ENCODE assay signal across 10 cellular contexts in genomic region chr2:25617948-25618646, GRCh38. TPM values are rescaled to one million over a fixed set of nuclear protein-coding genes. Genes with fewer than 3 reads are reported as not detected.
A peak's percentile ranks its signal among the peaks of the same experiment; 100 is the strongest.
DNase-seq lines count a peak whose midpoint lies in the region; ATAC-seq and TF ChIP-seq lines count a peak whose summit lies in the region.
"Had no signal": no experiment of that assay in that cellular context is flagged by ENCODE, and none has a peak within 500 bp of the region (broad histone marks: within the 10 kb centered on the region; RNA-seq: fewer than 3 reads in every experiment).

No MANE protein-coding gene starts in this region.

- H3K27ac ChIP-seq in GM23248 (peak overlapping the region; percentile 65), right atrium auricular region (peak overlapping the region; percentile 35 to 39), smooth muscle cell (ENCODE audit: low read depth) (peak overlapping the region; percentile 38)
- H3K27ac ChIP-seq: KMS-11 had no signal

- H3K9ac ChIP-seq in GM23248 (peak overlapping the region; percentile 27; the same call in 1 of the 2 replicates), smooth muscle cell (ENCODE audit: low read depth) (no peak overlapping the region)
- H3K9ac ChIP-seq: KMS-11 had no signal

- H3K27me3 ChIP-seq in GM23248 (replicated peaks; ENCODE audit: insufficient read depth) (no peaks in the 10 kb centered on the region), right atrium auricular region (no peaks in the 10 kb centered on the region), smooth muscle cell (ENCODE audit: low read depth) (no peaks in the 10 kb centered on the region)

- peaks cover 7% of the 10 kb centered on the region; the same call in 1 of the 2 replicates for H4K20me1 ChIP-seq in GM23248 (ENCODE audit: insufficient read depth)
- no peaks in the 10 kb centered on the region for H4K20me1 ChIP-seq in smooth muscle cell (ENCODE audit: low read depth)

- no peaks in the 10 kb centered on the region for H3K9me3 Mint-ChIP-seq in activated T-cell treated with anti-CD3 and anti-CD28 coated beads, Interleukin-2, amount 50 U/mL, for 72 hours

- H3K27ac Mint-ChIP-seq in activated T-cell treated with anti-CD3 and anti-CD28 coated beads, Interleukin-2, amount 50 U/mL, for 72 hours = no peak overlapping the region

- H3K4me3 ChIP-seq in GM23248 = peak overlapping the region; percentile 36
- no peak overlapping the region for H3K4me3 ChIP-seq in right atrium auricular region
- H3K4me3 ChIP-seq in smooth muscle cell = no peak overlapping the region

- H3F3A ChIP-seq in GM23248 (ENCODE audit: insufficient read depth) (peaks cover 17% of the 10 kb centered on the region), smooth muscle cell (ENCODE audit: low read depth) (no peaks in the 10 kb centered on the region)

- H3K36me3 Mint-ChIP-seq in activated T-cell treated with anti-CD3 and anti-CD28 coated beads, Interleukin-2, amount 50 U/mL, for 72 hours (ENCODE audit: insufficient read depth in 2 of 2) = peaks cover 0 to 1% of the 10 kb centered on the region in 2 donors

- in situ Hi-C loops in GM23248 (cut with MboI) = no loop called here

- 74 to 81% methylated on average over 7 of the region's 7 CpGs for WGBS in GM23248 (ENCODE audit: low coverage in 1 of 2, low lambda C conversion rate in 2 of 2, missing lambda C conversion rate in 2 of 2), 2 experiments
- WGBS in smooth muscle cell (ENCODE audit: low lambda C conversion rate) = 83% methylated on average over 7 of the region's 7 CpGs

- H3K79me2 ChIP-seq in GM23248 (ENCODE audit: insufficient read depth) (no peaks in the 10 kb centered on the region), smooth muscle cell (ENCODE audit: low read depth) (no peaks in the 10 kb centered on the region)

- H3K27me3 Mint-ChIP-seq in activated T-cell treated with anti-CD3 and anti-CD28 coated beads, Interleukin-2, amount 50 U/mL, for 72 hours (ENCODE audit: low read depth) = no peaks in the 10 kb centered on the region

- H3K9me2 ChIP-seq in GM23248 (ENCODE audit: insufficient read depth) = no peaks in the 10 kb centered on the region

- H3K9me3 ChIP-seq in GM23248 (ENCODE audit: low read depth) (no peaks in the 10 kb centered on the region), right atrium auricular region (no peaks in the 10 kb centered on the region), smooth muscle cell (replicated peaks; ENCODE audit: low read depth) (no peaks in the 10 kb centered on the region)

- intact Hi-C loops in left colon (cut with DNase I, micrococcal nuclease) = no loop called here

- H3K4me1 Mint-ChIP-seq in activated T-cell treated with anti-CD3 and anti-CD28 coated beads, Interleukin-2, amount 50 U/mL, for 72 hours (ENCODE audit: low read depth) = no peaks in the 10 kb centered on the region

- ATAC-seq in GM19452 (IDR thresholded peaks at IDR 0.05; ENCODE audit: unreplicated experiment) (no peak), GM18517 (IDR thresholded peaks at IDR 0.05; ENCODE audit: unreplicated experiment) (no peak), left colon (no peak)
- no peak for ATAC-seq in activated T-cell treated with anti-CD3 and anti-CD28 coated beads, Interleukin-2, amount 50 U/mL, for 72 hours (replicated peaks in 1 of 2)

- H3K4me2 ChIP-seq in GM23248 (ENCODE audit: unreplicated experiment) = peak overlapping the region; percentile 97
- no peak overlapping the region for H3K4me2 ChIP-seq in smooth muscle cell
- H3K4me2 ChIP-seq: KMS-11 had no signal

- H2AFZ ChIP-seq in GM23248 (peak overlapping the region; percentile 26; the same call in 1 of the 2 replicates), smooth muscle cell (ENCODE audit: low read depth) (no peak overlapping the region)

- H3K36me3 ChIP-seq in GM23248 (ENCODE audit: low read depth) = no peaks in the 10 kb centered on the region
- no peaks in the 10 kb centered on the region for H3K36me3 ChIP-seq in right atrium auricular region
- H3K36me3 ChIP-seq in smooth muscle cell (ENCODE audit: low read depth) = no peaks in the 10 kb centered on the region

- no peak overlapping the region for H3K4me3 Mint-ChIP-seq in activated T-cell treated with anti-CD3 and anti-CD28 coated beads, Interleukin-2, amount 50 U/mL, for 72 hours

- peaks cover 17% of the 10 kb centered on the region for H3K4me1 ChIP-seq in GM23248 (ENCODE audit: insufficient read depth)
- peaks cover 0 to 8% of the 10 kb centered on the region in 2 donors for H3K4me1 ChIP-seq in right atrium auricular region
- peaks cover 8% of the 10 kb centered on the region for H3K4me1 ChIP-seq in smooth muscle cell (ENCODE audit: low read depth)

- TF ChIP-seq CTCF in right atrium auricular region (IDR thresholded peaks at IDR 0.05) (no peak), smooth muscle cell (IDR thresholded peaks at IDR 0.05; ENCODE audit: borderline replicate concordance, insufficient read depth, poor library complexity, severe bottlenecking) (no peak)

- DNase-seq in GM23248 (peak; percentile 85), astrocyte of the hippocampus (ENCODE audit: low read depth, low spot score) (peak; percentile 89), right atrium auricular region (ENCODE audit: low spot score) (no peak), smooth muscle cell (lab: John Stamatoyannopoulos, UW; ENCODE audit: unreplicated experiment) (no peak), left colon (no peak)
- DNase-seq in activated T-cell treated with anti-CD3 and anti-CD28 coated beads, Interleukin-2, amount 50 U/mL, for 72 hours = no peak
- DNase-seq: stimulated activated CD4-positive, alpha-beta T cell treated with anti-CD3 and anti-CD28 coated beads, Interleukin-4, amount 100 ng/mL, for 1 hour had no signal

RNA-seq across cellular contexts. Expression of gene DTNB, which starts 55.3 kb away (rescaled TPM):
- total RNA-seq in GM23248 (2014; rRNA removed; shearing (Covaris generic)) = 1.1 and 1.4 TPM in 2 replicates
- 4.0 and 4.1 TPM in 2 replicates for polyA plus RNA-seq in GM23248 (2016; fragmentation: Nextera tagmentation; extraction: Ambion mirVana)
- 1 to 10 TPM; 4.3 to 4.4 TPM for total RNA-seq in right atrium auricular region
- total RNA-seq in smooth muscle cell = 2.6 and 4.9 TPM in 2 replicates
- 5.4 and 9.5 TPM in 2 replicates for polyA plus RNA-seq in smooth muscle cell
- 10 to 100 TPM; 29.7 to 31.2 TPM for total RNA-seq in activated T-cell treated with anti-CD3 and anti-CD28 coated beads, Interleukin-2, amount 50 U/mL, for 72 hours
- total RNA-seq in left colon = 1 to 10 TPM; 5.0 to 6.9 TPM

Comparison
In these comparisons a context has a peak if more than half of its experiments do, and no peak if none do; other contexts are left out.
1. DNase-seq: peak in GM23248 (single experiment) and astrocyte of the hippocampus (single experiment); none in right atrium auricular region (single experiment), smooth muscle cell (single experiment), activated T-cell treated with anti-CD3 and anti-CD28 coated beads, Interleukin-2, amount 50 U/mL, for 72 hours (0 of 2) and left colon (0 of 2).
2. Peak in every context shown above with its lines, with median percentiles within 50 percentile points of each other: H3K27ac ChIP-seq.